1 cellular context compared by ENCODE assay signal in the genomic region with DNA sequence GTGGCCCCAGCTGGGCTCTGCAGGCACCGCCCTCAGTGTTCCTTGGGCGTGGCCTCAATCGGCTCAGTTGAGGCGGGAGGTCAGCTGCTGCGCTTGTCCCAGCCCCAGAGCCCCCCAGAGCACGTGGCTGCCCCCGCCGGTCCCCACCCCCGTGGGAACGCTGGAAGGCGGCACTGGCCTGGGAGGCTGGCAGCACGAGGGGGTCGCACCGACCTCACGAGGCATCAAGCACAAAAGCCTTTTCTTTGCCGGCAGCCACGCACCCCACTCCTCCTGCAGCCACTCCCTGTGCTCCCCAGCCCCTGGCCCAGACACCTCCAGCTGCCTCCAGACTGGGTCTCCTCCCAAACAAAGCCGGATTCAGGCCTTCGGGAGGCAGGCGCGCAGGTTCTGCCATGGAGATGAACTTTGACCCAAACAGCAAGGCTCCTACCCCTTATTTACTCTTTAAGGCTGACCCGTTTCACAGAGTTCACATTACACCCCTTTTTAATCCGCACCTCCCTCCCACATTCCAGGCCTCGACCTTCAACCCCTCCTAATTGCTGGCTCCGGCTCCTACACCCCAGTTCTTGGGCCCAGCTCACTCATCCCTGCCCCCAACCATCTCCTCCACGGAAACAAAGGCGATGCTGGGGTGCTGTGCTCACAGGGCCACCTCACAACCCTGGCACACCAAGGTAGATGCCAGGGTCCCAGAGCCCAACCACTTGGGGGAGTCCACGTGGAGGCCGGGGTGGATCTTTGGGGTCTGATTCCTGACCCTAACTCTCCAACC.
TF ChIP-seq lines count a peak whose summit lies in the region.

No MANE protein-coding gene starts in this region.

TF ChIP-seq in HepG2, 621 proteins besides CTCF, POLR2A, EP300 and RAD21 (continued from another document and continues in another):
- TF ChIP-seq, protein P1, sequence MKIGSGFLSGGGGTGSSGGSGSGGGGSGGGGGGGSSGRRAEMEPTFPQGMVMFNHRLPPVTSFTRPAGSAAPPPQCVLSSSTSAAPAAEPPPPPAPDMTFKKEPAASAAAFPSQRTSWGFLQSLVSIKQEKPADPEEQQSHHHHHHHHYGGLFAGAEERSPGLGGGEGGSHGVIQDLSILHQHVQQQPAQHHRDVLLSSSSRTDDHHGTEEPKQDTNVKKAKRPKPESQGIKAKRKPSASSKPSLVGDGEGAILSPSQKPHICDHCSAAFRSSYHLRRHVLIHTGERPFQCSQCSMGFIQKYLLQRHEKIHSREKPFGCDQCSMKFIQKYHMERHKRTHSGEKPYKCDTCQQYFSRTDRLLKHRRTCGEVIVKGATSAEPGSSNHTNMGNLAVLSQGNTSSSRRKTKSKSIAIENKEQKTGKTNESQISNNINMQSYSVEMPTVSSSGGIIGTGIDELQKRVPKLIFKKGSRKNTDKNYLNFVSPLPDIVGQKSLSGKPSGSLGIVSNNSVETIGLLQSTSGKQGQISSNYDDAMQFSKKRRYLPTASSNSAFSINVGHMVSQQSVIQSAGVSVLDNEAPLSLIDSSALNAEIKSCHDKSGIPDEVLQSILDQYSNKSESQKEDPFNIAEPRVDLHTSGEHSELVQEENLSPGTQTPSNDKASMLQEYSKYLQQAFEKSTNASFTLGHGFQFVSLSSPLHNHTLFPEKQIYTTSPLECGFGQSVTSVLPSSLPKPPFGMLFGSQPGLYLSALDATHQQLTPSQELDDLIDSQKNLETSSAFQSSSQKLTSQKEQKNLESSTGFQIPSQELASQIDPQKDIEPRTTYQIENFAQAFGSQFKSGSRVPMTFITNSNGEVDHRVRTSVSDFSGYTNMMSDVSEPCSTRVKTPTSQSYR (CRISPR knock-in tag; IDR thresholded peaks at IDR 0.05; ENCODE audit: borderline replicate concordance): peak; percentile 89
- TF ChIP-seq PATZ1 (CRISPR knock-in tag; IDR thresholded peaks at IDR 0.05): peak; percentile 87
- TF ChIP-seq RELA (CRISPR knock-in tag; IDR thresholded peaks at IDR 0.05): peak; percentile 64
- TF ChIP-seq ATF1 (CRISPR knock-in tag; IDR thresholded peaks at IDR 0.05): no peak
- peak; percentile 71 for TF ChIP-seq FOSL2 (CRISPR knock-in tag; IDR thresholded peaks at IDR 0.05)
- TF ChIP-seq TOE1 (CRISPR knock-in tag; IDR thresholded peaks at IDR 0.05): 0 out of 2 replicates have a peak, but pooled peaks have one; percentile 4
- TF ChIP-seq AGO1 (IDR thresholded peaks at IDR 0.05; ENCODE audit: low read depth, low read length, poor library complexity, severe bottlenecking): peak; percentile 25
- TF ChIP-seq ZNF292 (CRISPR knock-in tag; IDR thresholded peaks at IDR 0.05; ENCODE audit: borderline replicate concordance, low read depth): peak; percentile 85
- peak in 1 of 2 experiments; percentile 40; a peak in 1 of 4 replicates for TF ChIP-seq REST (IDR thresholded peaks at IDR 0.05; ENCODE audit: borderline replicate concordance in 1 of 2, low read depth in 1 of 2, low read length in 2 of 2)
- peak; percentile 48 for TF ChIP-seq ETV5 (CRISPR knock-in tag; IDR thresholded peaks at IDR 0.05; ENCODE audit: borderline replicate concordance)
- peak; percentile 55; the same call in 1 of the 2 replicates for TF ChIP-seq DRAP1 (CRISPR knock-in tag; IDR thresholded peaks at IDR 0.05)
- peak; percentile 97 for TF ChIP-seq CHD4 (IDR thresholded peaks at IDR 0.05; ENCODE audit: borderline replicate concordance, low read length)
- TF ChIP-seq, protein P2, sequence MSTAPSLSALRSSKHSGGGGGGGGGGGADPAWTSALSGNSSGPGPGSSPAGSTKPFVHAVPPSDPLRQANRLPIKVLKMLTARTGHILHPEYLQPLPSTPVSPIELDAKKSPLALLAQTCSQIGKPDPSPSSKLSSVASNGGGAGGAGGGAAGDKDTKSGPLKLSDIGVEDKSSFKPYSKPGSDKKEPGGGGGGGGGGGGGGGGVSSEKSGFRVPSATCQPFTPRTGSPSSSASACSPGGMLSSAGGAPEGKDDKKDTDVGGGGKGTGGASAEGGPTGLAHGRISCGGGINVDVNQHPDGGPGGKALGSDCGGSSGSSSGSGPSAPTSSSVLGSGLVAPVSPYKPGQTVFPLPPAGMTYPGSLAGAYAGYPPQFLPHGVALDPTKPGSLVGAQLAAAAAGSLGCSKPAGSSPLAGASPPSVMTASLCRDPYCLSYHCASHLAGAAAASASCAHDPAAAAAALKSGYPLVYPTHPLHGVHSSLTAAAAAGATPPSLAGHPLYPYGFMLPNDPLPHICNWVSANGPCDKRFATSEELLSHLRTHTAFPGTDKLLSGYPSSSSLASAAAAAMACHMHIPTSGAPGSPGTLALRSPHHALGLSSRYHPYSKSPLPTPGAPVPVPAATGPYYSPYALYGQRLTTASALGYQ (CRISPR knock-in tag; IDR thresholded peaks at IDR 0.05): peak; percentile 82
- TF ChIP-seq, protein P3, sequence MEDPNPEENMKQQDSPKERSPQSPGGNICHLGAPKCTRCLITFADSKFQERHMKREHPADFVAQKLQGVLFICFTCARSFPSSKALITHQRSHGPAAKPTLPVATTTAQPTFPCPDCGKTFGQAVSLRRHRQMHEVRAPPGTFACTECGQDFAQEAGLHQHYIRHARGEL (CRISPR knock-in tag; IDR thresholded peaks at IDR 0.05): 0 out of 2 replicates have a peak, but pooled peaks have one; percentile 31
- TF ChIP-seq, protein P4, sequence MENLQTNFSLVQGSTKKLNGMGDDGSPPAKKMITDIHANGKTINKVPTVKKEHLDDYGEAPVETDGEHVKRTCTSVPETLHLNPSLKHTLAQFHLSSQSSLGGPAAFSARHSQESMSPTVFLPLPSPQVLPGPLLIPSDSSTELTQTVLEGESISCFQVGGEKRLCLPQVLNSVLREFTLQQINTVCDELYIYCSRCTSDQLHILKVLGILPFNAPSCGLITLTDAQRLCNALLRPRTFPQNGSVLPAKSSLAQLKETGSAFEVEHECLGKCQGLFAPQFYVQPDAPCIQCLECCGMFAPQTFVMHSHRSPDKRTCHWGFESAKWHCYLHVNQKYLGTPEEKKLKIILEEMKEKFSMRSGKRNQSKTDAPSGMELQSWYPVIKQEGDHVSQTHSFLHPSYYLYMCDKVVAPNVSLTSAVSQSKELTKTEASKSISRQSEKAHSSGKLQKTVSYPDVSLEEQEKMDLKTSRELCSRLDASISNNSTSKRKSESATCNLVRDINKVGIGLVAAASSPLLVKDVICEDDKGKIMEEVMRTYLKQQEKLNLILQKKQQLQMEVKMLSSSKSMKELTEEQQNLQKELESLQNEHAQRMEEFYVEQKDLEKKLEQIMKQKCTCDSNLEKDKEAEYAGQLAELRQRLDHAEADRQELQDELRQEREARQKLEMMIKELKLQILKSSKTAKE (CRISPR knock-in tag; IDR thresholded peaks at IDR 0.05; ENCODE audit: borderline replicate concordance): peak; percentile 90
- TF ChIP-seq MED13 (CRISPR knock-in tag; IDR thresholded peaks at IDR 0.05): peak; percentile 64; the same call in 1 of the 2 replicates
- peak; percentile 72; the same call in 1 of the 2 replicates for TF ChIP-seq SP4 (CRISPR knock-in tag; IDR thresholded peaks at IDR 0.05)
- TF ChIP-seq, protein P5, sequence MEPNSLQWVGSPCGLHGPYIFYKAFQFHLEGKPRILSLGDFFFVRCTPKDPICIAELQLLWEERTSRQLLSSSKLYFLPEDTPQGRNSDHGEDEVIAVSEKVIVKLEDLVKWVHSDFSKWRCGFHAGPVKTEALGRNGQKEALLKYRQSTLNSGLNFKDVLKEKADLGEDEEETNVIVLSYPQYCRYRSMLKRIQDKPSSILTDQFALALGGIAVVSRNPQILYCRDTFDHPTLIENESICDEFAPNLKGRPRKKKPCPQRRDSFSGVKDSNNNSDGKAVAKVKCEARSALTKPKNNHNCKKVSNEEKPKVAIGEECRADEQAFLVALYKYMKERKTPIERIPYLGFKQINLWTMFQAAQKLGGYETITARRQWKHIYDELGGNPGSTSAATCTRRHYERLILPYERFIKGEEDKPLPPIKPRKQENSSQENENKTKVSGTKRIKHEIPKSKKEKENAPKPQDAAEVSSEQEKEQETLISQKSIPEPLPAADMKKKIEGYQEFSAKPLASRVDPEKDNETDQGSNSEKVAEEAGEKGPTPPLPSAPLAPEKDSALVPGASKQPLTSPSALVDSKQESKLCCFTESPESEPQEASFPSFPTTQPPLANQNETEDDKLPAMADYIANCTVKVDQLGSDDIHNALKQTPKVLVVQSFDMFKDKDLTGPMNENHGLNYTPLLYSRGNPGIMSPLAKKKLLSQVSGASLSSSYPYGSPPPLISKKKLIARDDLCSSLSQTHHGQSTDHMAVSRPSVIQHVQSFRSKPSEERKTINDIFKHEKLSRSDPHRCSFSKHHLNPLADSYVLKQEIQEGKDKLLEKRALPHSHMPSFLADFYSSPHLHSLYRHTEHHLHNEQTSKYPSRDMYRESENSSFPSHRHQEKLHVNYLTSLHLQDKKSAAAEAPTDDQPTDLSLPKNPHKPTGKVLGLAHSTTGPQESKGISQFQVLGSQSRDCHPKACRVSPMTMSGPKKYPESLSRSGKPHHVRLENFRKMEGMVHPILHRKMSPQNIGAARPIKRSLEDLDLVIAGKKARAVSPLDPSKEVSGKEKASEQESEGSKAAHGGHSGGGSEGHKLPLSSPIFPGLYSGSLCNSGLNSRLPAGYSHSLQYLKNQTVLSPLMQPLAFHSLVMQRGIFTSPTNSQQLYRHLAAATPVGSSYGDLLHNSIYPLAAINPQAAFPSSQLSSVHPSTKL (CRISPR knock-in tag; IDR thresholded peaks at IDR 0.05): peak; percentile 90
- 0 out of 2 replicates have a peak, but pooled peaks have one; percentile 62 for TF ChIP-seq ZNF879 (CRISPR knock-in tag; IDR thresholded peaks at IDR 0.05)
- TF ChIP-seq ZNF713 (CRISPR knock-in tag; IDR thresholded peaks at IDR 0.05): peak; percentile 42; the same call in 1 of the 2 replicates
- TF ChIP-seq KDM6A (CRISPR knock-in tag; IDR thresholded peaks at IDR 0.05; ENCODE audit: low read depth): peak; percentile 94
- TF ChIP-seq GATAD2A (CRISPR knock-in tag; IDR thresholded peaks at IDR 0.05): peak; percentile 95
- TF ChIP-seq ZSCAN30 (CRISPR knock-in tag; IDR thresholded peaks at IDR 0.05): no peak
- peak; percentile 90 for TF ChIP-seq DMAP1 (CRISPR knock-in tag; IDR thresholded peaks at IDR 0.05)
- peak; percentile 31; the same call in 1 of the 2 replicates for TF ChIP-seq ZNF430 (CRISPR knock-in tag; IDR thresholded peaks at IDR 0.05)
- TF ChIP-seq, protein P6, sequence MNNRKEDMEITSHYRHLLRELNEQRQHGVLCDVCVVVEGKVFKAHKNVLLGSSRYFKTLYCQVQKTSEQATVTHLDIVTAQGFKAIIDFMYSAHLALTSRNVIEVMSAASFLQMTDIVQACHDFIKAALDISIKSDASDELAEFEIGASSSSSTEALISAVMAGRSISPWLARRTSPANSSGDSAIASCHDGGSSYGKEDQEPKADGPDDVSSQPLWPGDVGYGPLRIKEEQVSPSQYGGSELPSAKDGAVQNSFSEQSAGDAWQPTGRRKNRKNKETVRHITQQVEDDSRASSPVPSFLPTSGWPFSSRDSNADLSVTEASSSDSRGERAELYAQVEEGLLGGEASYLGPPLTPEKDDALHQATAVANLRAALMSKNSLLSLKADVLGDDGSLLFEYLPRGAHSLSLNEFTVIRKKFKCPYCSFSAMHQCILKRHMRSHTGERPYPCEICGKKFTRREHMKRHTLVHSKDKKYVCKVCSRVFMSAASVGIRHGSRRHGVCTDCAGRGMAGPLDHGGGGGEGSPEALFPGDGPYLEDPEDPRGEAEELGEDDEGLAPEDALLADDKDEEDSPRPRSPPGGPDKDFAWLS (CRISPR knock-in tag; IDR thresholded peaks at IDR 0.05; ENCODE audit: borderline replicate concordance): peak; percentile 91; the same call in 1 of the 2 replicates
- TF ChIP-seq ARHGAP35 (CRISPR knock-in tag; IDR thresholded peaks at IDR 0.05; ENCODE audit: borderline replicate concordance): peak; percentile 53; the same call in 1 of the 2 replicates
- TF ChIP-seq NR2C2 (CRISPR knock-in tag; IDR thresholded peaks at IDR 0.05; ENCODE audit: borderline replicate concordance): peak; percentile 97
